In the genomic region with DNA sequence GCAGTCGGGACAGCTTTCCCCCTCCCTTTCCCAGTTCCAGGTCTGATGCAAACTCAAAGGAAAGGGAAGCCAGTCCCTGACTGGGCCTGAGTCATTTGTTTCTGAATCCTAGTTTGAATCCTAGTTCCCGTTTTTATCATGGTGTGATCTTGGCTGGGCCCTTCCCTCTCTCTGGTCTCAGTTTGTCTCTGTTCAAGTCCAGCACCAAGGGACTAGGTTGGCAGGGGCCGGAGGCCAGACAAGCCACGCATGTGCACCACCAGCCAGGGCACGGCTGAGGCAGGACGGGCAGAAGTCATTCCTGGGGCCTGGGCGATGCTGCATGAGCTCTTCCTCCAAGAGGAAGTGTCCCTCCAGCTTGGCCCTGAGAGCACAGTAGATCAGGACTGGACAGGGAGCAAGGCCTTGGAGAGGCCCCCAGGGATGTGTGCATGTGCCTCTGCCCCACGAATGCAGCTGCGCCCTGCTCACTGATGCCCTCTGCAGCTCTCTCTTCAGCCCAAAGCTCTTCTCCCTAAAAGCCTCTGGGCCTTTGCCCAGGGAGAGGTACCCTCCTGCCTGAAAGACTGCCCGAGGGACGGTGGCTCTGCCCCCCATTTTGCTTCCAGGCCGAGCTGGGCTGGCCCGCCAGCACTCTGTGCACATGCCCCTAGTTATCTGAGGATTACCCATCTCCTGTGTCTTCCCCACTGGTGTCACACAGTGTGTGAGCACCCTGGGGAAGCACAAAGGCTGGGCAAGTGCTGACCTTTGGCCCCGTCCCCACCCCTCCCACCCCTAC, we compare ENCODE assay signal across 10 cellular contexts.
DNase-seq lines count a peak whose midpoint lies in the region; ATAC-seq and TF ChIP-seq lines count a peak whose summit lies in the region.
"Had no signal": no experiment of that assay in that cellular context is flagged by ENCODE, and none has a peak within 500 bp of the region (broad histone marks: within the 10 kb centered on the region; RNA-seq: fewer than 3 reads in every experiment).

No MANE protein-coding gene starts in this region.

- no peak overlapping the region for H2AFZ ChIP-seq in OCI-LY1 (ENCODE audit: low read length)

- ATAC-seq in sciatic nerve: no peak

- H3K4me3 ChIP-seq in OCI-LY1 (ENCODE audit: low read depth, low read length, poor library complexity, severe bottlenecking) (no peak overlapping the region), esophagus (ENCODE audit: low read depth in 1 of 2, low read length in 2 of 2) (no peak overlapping the region)

- H3K9me2 ChIP-seq in OCI-LY1 (ENCODE audit: low read depth, low read length): no peaks in the 10 kb centered on the region

- no peaks in the 10 kb centered on the region for H3K79me2 ChIP-seq in OCI-LY1 (ENCODE audit: insufficient read depth, low read length)

- intact Hi-C loops in posterior vena cava (cut with DNase I): no loop called here
- intact Hi-C loops in sciatic nerve (cut with DNase I): no loop called here

- H4K20me1 ChIP-seq in OCI-LY1 (ENCODE audit: insufficient read depth, low read length): no peaks in the 10 kb centered on the region

- H3K4me1 ChIP-seq in OCI-LY1 (ENCODE audit: insufficient read depth, low read length, severe bottlenecking) (no peaks in the 10 kb centered on the region), esophagus (ENCODE audit: control insufficient read depth in 2 of 2, insufficient read depth in 2 of 2, low read length in 1 of 2) (peaks cover 34 to 46% of the 10 kb centered on the region in 2 donors)

- H3K4me2 ChIP-seq in OCI-LY1 (ENCODE audit: low read length): no peak overlapping the region

- H3K27me3 ChIP-seq in OCI-LY1 (ENCODE audit: insufficient read depth, low read length) (no peaks in the 10 kb centered on the region), esophagus (ENCODE audit: control insufficient read depth in 1 of 2, insufficient read depth in 2 of 2, low read length in 2 of 2) (no peaks in the 10 kb centered on the region)

- DNase-seq in EH (ENCODE audit: low read depth) (peak; percentile 69), posterior vena cava (ENCODE audit: low spot score) (peak; percentile 90), COLO668 (lab: John Stamatoyannopoulos, UW; ENCODE audit: unreplicated experiment) (no peak), cerebellum (ENCODE audit: low spot score) (no peak), sciatic nerve (ENCODE audit: low spot score) (no peak)
- no peak for DNase-seq in activated CD4-positive, alpha-beta T cell treated with anti-CD3 and anti-CD28 coated beads for 4 hours
- DNase-seq: activated CD8-positive, alpha-beta memory T cell treated with anti-CD3 and anti-CD28 coated beads, Interleukin-2, amount 50 U/mL, for 48 hours; NCI-H345 had no signal

- H3K9ac ChIP-seq in OCI-LY1 (ENCODE audit: low read length): no peak overlapping the region

- no peaks in the 10 kb centered on the region for H3F3A ChIP-seq in OCI-LY1 (ENCODE audit: insufficient read depth, low read length)

- TF ChIP-seq CTCF in OCI-LY1 (IDR thresholded peaks at IDR 0.05; ENCODE audit: low read length): peak; percentile 10; the same call in 1 of the 2 replicates

- 68 to 73% methylated on average over 14 of the region's 14 CpGs for WGBS in esophagus, 2 donors

- H3K9me3 ChIP-seq in OCI-LY1 (ENCODE audit: low read length) (no peaks in the 10 kb centered on the region), esophagus (ENCODE audit: control insufficient read depth in 2 of 2, insufficient read depth in 1 of 2, low read depth in 1 of 2, low read length in 1 of 2) (no peaks in the 10 kb centered on the region)

- H3K36me3 ChIP-seq in OCI-LY1 (ENCODE audit: insufficient read depth, low read length) (no peaks in the 10 kb centered on the region), esophagus (ENCODE audit: control insufficient read depth in 2 of 2, insufficient read depth in 2 of 2, low read length in 1 of 2) (peaks cover 0 to 21% of the 10 kb centered on the region in 2 donors)

- H3K27ac ChIP-seq in OCI-LY1 (ENCODE audit: low read depth, low read length, poor library complexity, severe bottlenecking) (no peak overlapping the region), esophagus (ENCODE audit: low read depth in 2 of 2, low read length in 1 of 2) (peak overlapping the region; percentile 53 to 59)

Comparison
In these comparisons a context has a peak if more than half of its experiments do, and no peak if none do; other contexts are left out.
1. DNase-seq: peak in EH (single experiment) and posterior vena cava (single experiment); none in COLO668 (single experiment), cerebellum (single experiment), activated CD4-positive, alpha-beta T cell treated with anti-CD3 and anti-CD28 coated beads for 4 hours (0 of 2) and sciatic nerve (single experiment).